In the genomic region with DNA sequence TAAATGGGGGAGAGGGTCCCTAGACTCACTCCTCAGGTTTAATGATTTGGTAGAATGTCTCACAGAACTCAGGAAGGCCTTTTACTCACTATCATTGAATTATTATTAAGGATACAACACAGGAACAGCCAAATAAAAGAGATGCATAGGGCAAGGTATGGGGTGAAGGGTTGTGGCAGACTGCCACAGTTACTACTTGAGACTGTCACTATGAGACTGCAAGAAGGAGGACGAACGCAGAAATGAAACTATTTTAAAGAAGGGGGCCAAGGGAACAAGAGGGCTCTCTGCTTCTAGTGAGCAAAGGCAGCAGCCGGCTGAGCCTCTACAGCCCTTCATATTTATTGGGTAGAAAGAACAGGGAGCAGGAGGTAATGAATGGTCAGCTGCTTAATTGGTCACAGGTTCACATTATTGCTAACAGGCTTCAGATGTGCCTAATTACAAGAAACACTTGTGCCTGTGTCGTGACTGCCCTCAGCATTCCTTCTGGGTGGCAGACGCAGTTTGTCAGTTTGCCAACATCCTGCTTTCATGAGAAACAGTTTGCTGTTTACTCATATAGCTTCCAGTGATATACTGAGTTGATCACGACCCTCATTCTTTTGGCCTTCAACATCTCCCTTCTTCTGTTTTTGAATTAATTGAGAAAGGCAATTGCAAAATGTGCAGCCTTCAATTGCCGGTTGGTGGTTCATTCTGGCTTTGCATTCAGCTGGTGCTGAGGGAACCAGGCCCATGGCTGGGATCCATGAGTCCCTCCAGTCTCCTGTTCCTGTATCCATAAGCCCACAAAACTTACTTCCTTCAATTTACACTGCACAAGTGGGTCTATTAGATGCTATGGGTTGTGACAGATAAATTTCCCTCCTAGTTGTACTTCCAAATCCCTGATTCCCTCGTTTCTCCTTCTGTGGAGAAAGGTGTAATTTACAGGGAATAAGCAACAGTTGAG, we compare ENCODE assay signal across 1 cellular context.
TF ChIP-seq lines count a peak whose summit lies in the region.

No MANE protein-coding gene starts in this region.

TF ChIP-seq in SK-N-SH treated with all-trans-retinoic acid at 6 μM for 48 hours, 23 proteins besides CTCF, POLR2A, EP300 and RAD21 (continued from another document):
- no peak for TF ChIP-seq ZC3H10 (CRISPR knock-in tag; IDR thresholded peaks at IDR 0.05)
